In the genomic region with DNA sequence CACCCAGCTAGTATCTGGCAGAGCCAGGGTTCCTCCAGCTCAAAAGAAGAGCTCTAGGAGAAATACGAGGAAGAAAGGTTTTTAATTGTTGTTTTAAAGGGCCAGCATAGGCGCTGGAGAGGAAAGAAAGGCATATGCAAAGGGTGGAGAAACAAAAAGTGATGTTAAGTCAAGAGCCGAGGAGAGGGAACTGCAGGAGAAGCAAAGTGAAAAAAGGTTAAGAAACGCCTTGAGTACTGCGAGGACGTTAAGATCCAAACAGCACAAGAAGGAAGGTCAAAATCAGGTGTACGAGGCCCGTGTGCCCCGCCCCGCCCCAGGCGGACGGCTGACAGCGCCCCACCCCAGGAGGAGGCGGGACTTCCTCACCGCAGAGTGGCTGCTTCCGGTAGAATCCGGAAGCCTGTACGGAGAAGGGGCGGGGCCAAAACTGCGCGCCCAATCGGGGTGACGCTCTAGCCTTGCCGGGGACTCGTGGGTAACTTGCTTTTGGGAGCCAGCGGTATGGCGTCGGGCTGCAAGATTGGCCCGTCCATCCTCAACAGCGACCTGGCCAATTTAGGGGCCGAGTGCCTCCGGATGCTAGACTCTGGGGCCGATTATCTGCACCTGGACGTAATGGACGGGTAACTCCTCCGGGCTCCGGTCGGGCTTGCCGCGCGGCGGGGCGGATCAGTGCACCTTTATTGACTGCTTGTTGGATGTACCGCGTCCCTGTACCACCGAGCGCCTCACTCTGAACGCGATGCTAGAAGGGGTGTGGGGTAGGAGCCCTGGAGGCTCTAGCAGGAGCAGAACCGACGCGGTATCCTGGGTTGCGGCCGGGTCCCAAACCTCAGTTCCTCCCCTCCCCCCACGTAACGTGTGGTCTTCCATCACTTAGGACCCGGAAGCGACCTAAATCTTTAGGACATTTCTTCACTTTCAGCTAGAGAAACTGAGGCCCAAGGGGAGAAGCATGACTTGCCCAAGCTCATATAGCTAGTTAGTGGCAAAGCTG, we compare ENCODE assay signal across 8 cellular contexts. TPM values are rescaled to one million over a fixed set of nuclear protein-coding genes. Genes with fewer than 3 reads are reported as not detected.
DNase-seq lines count a peak whose midpoint lies in the region; FAIRE-seq and TF ChIP-seq lines count a peak whose summit lies in the region.

TSS of gene RPE (plus strand) at position 481 of the 1,000 bp plus-strand sequence. CDS start at position 505, 24 bp downstream.

- H3K36me3 ChIP-seq in neuronal stem cell (replicated peaks in 1 of 2; ENCODE audit: control insufficient read depth in 2 of 2, insufficient read depth in 2 of 2, low read length in 2 of 2), result peaks cover 0 to 40% of the 10 kb centered on the region in 2 donors

- no peaks in the 10 kb centered on the region for H3K27me3 ChIP-seq in neuronal stem cell (ENCODE audit: control insufficient read depth in 3 of 3, insufficient read depth in 3 of 3, low read depth in 1 of 3, low read length in 3 of 3)

- peak within 1 kb of the TSS; percentile 68 for H2BK5ac ChIP-seq in neuronal stem cell (ENCODE audit: low read length)

- no peak within 1 kb of the TSS for H3K14ac ChIP-seq in neuronal stem cell (ENCODE audit: low read length)

- no peaks in the 10 kb centered on the region for H3K27me3 Mint-ChIP-seq in activated naive CD4-positive, alpha-beta T cell treated with anti-CD3 and anti-CD28 coated beads for 36 hours (ENCODE audit: low read depth)

- peak within 1 kb of the TSS; percentile 96 for H3K4me3 ChIP-seq in HFF-Myc (replicated peaks; ENCODE audit: low read depth, low read length)
- peak within 1 kb of the TSS; percentile 90 to 93 for H3K4me3 ChIP-seq in neuronal stem cell (ENCODE audit: low read length in 2 of 2)

- H3K9ac ChIP-seq in neuronal stem cell (ENCODE audit: low read depth, low read length, poor library complexity), result peak within 1 kb of the TSS; percentile 95

- H2AK5ac ChIP-seq in neuronal stem cell (ENCODE audit: low read depth, low read length), result no peak within 1 kb of the TSS

- H3K27ac ChIP-seq in neuronal stem cell (replicated peaks; ENCODE audit: low read length), result no peak within 1 kb of the TSS

- no CpG with 5 or more reads among the region's 58 CpGs for WGBS in neuronal stem cell (ENCODE audit: extremely low coverage in 2 of 2, insufficient read length in 2 of 2, insufficient replicate concordance in 1 of 2), 2 donors

- intact Hi-C loops in activated naive CD4-positive, alpha-beta T cell treated with anti-CD3 and anti-CD28 coated beads for 36 hours (cut with micrococcal nuclease), result loop anchor here (1.0 to 5.0 kb wide), 3 partner anchors 168 to 1735 kb away; partner anchors contain the start of genes LANCL1 and PIKFYVE

- H3K27ac Mint-ChIP-seq in activated naive CD4-positive, alpha-beta T cell treated with anti-CD3 and anti-CD28 coated beads for 36 hours, result peak within 1 kb of the TSS; percentile 94

- peak within 1 kb of the TSS; percentile 80 for H3K18ac ChIP-seq in neuronal stem cell (ENCODE audit: low read length)

- H3K4ac ChIP-seq in neuronal stem cell (ENCODE audit: low read length), result no peak within 1 kb of the TSS

- peaks cover 2 to 17% of the 10 kb centered on the region in 2 donors for H3K4me1 ChIP-seq in neuronal stem cell (ENCODE audit: control insufficient read depth in 2 of 2, insufficient read depth in 1 of 2, low read depth in 1 of 2, low read length in 2 of 2)

- no peak for TF ChIP-seq CTCF in HFF-Myc (IDR thresholded peaks at IDR 0.05; ENCODE audit: low read depth, low read length, missing control alignments)
- TF ChIP-seq CTCF in subcutaneous adipose tissue (IDR thresholded peaks at IDR 0.05; ENCODE audit: low read depth), result no peak

- no peaks in the 10 kb centered on the region for H3K9me3 ChIP-seq in neuronal stem cell (replicated peaks in 1 of 2; ENCODE audit: control insufficient read depth in 2 of 2, insufficient read depth in 1 of 2, low read depth in 1 of 2, low read length in 2 of 2)

- H2AFZ ChIP-seq in neuronal stem cell (ENCODE audit: low read length), result peak within 1 kb of the TSS; percentile 95

- peak within 1 kb of the TSS; percentile 53 for H3K4me2 ChIP-seq in neuronal stem cell (ENCODE audit: insufficient read depth, low read length, poor library complexity, severe bottlenecking)

- H2BK12ac ChIP-seq in neuronal stem cell (ENCODE audit: low read length), result no peak within 1 kb of the TSS

- no peaks in the 10 kb centered on the region for H3K9me3 Mint-ChIP-seq in activated naive CD4-positive, alpha-beta T cell treated with anti-CD3 and anti-CD28 coated beads for 36 hours

- H4K8ac ChIP-seq in neuronal stem cell (ENCODE audit: low read depth, low read length), result no peak within 1 kb of the TSS

- peaks cover 52% of the 10 kb centered on the region for H3K4me1 Mint-ChIP-seq in activated naive CD4-positive, alpha-beta T cell treated with anti-CD3 and anti-CD28 coated beads for 36 hours (ENCODE audit: low read depth)

- H3K36me3 Mint-ChIP-seq in activated naive CD4-positive, alpha-beta T cell treated with anti-CD3 and anti-CD28 coated beads for 36 hours (ENCODE audit: low read depth), result peaks cover 15% of the 10 kb centered on the region

- H3K79me1 ChIP-seq in neuronal stem cell (ENCODE audit: low read depth, low read length), result peaks cover 7% of the 10 kb centered on the region

- CTCF ChIA-PET in activated naive CD4-positive, alpha-beta T cell treated with anti-CD3 and anti-CD28 coated beads for 36 hours (lab: Charles Lee), result no interaction called here

- FAIRE-seq in frontal cortex (lab: Jason Lieb, UNC), result peak; percentile 26

- DNase-seq in GM03348 (ENCODE audit: low spot score) (peak; percentile 98), HFF-Myc (ENCODE audit: extremely low read depth, low read depth) (peak; percentile 75), NAMALWA (ENCODE audit: low spot score) (peak; percentile 97), SK-N-DZ (ENCODE audit: low spot score) (peak; percentile 92), frontal cortex (ENCODE audit: low spot score in 2 of 2) (peak; percentile 82 to 89), neuronal stem cell (ENCODE audit: low spot score) (peak; percentile 89)
- peak; percentile 98 for DNase-seq in activated naive CD4-positive, alpha-beta T cell treated with anti-CD3 and anti-CD28 coated beads for 36 hours

- no peak within 1 kb of the TSS for H4K91ac ChIP-seq in neuronal stem cell (ENCODE audit: low read depth, low read length, poor library complexity)

- H2BK120ac ChIP-seq in neuronal stem cell (ENCODE audit: low read depth, low read length), result no peak within 1 kb of the TSS

- no peak within 1 kb of the TSS for H2BK15ac ChIP-seq in neuronal stem cell (ENCODE audit: low read length)

- peak within 1 kb of the TSS; percentile 93 for H3K4me3 Mint-ChIP-seq in activated naive CD4-positive, alpha-beta T cell treated with anti-CD3 and anti-CD28 coated beads for 36 hours

- H3K23ac ChIP-seq in neuronal stem cell (ENCODE audit: low read depth, low read length, poor library complexity), result no peak within 1 kb of the TSS

RNA-seq across cellular contexts. Expression of gene RPE, which starts in this region (rescaled TPM):
- 70.4 and 95.3 TPM in 2 replicates for polyA plus RNA-seq in SK-N-DZ (2014; cell fraction: cytosol; rRNA removed)
- polyA plus RNA-seq in SK-N-DZ (2014; cell fraction: nucleus; rRNA removed), result 36.0 and 53.1 TPM in 2 replicates
- total RNA-seq in activated naive CD4-positive, alpha-beta T cell treated with anti-CD3 and anti-CD28 coated beads for 36 hours, result 10 to 100 TPM; 43.9 to 46.2 TPM
- 68.5 TPM for total RNA-seq in frontal cortex
- polyA plus RNA-seq in neuronal stem cell (2013, experiment 1 of 2), result 26.5 TPM
- 28.5 TPM for polyA plus RNA-seq in neuronal stem cell (2013, experiment 2 of 2)
- total RNA-seq in subcutaneous adipose tissue, result 10 to 100 TPM; 42.0 to 64.4 (median 51.4) TPM
